ENCODE assay signal across 1 cellular context in genomic region chr5:140362875-140363630, GRCh38.
TF ChIP-seq lines count a peak whose summit lies in the region.

No MANE protein-coding gene starts in this region.

TF ChIP-seq in HepG2, 621 proteins besides CTCF, POLR2A, EP300 and RAD21 (continues in another document):
- TF ChIP-seq KLF16 (CRISPR knock-in tag; IDR thresholded peaks at IDR 0.05) (peak in 1 of 2 experiments; percentile 67; a peak in 1 of 4 replicates), ZNF572 (CRISPR knock-in tag; IDR thresholded peaks at IDR 0.05) (0 out of 2 replicates have a peak, but pooled peaks have one; percentile 60), KAT2B (IDR thresholded peaks at IDR 0.05; ENCODE audit: borderline replicate concordance, low read depth, low read length) (no peak), PRDM10 (CRISPR knock-in tag; IDR thresholded peaks at IDR 0.05; ENCODE audit: low read depth) (no peak), ZNF503 (CRISPR knock-in tag; IDR thresholded peaks at IDR 0.05) (no peak), ATM (IDR thresholded peaks at IDR 0.05; ENCODE audit: borderline replicate concordance) (no peak), ZNF720 (CRISPR knock-in tag; IDR thresholded peaks at IDR 0.05) (no peak), HES4 (CRISPR knock-in tag; IDR thresholded peaks at IDR 0.05; ENCODE audit: borderline replicate concordance) (peak; percentile 57; the same call in 1 of the 2 replicates), HBP1 (CRISPR knock-in tag; IDR thresholded peaks at IDR 0.05; ENCODE audit: low read depth) (no peak), BRD4 (CRISPR knock-in tag; IDR thresholded peaks at IDR 0.05) (no peak), CERS6 (CRISPR knock-in tag; IDR thresholded peaks at IDR 0.05) (no peak), ZNF235 (CRISPR knock-in tag; IDR thresholded peaks at IDR 0.05; ENCODE audit: borderline replicate concordance) (no peak), RORA (CRISPR knock-in tag; IDR thresholded peaks at IDR 0.05) (no peak), SOX5 (CRISPR knock-in tag; IDR thresholded peaks at IDR 0.05; ENCODE audit: borderline replicate concordance) (peak; percentile 40; the same call in 1 of the 2 replicates), MXD1 (CRISPR knock-in tag; IDR thresholded peaks at IDR 0.05) (no peak), REXO4 (CRISPR knock-in tag; IDR thresholded peaks at IDR 0.05; ENCODE audit: borderline replicate concordance) (no peak), SPEN (CRISPR knock-in tag; IDR thresholded peaks at IDR 0.05; ENCODE audit: low read depth) (peak; percentile 75), PTBP1 (IDR thresholded peaks at IDR 0.05; ENCODE audit: low read depth, low read length, poor library complexity, severe bottlenecking) (no peak), ZNF691 (CRISPR knock-in tag; IDR thresholded peaks at IDR 0.05; ENCODE audit: borderline replicate concordance, low read depth) (peak; percentile 27; the same call in 1 of the 2 replicates), SIX1 (CRISPR knock-in tag; IDR thresholded peaks at IDR 0.05; ENCODE audit: borderline replicate concordance) (no peak), ZNF460 (CRISPR knock-in tag; IDR thresholded peaks at IDR 0.05; ENCODE audit: borderline replicate concordance) (no peak; the same call in 1 of the 2 replicates), ETV5 (CRISPR knock-in tag; IDR thresholded peaks at IDR 0.05; ENCODE audit: borderline replicate concordance) (0 out of 2 replicates have a peak, but pooled peaks have one; percentile 19), ZNF263 (CRISPR knock-in tag; IDR thresholded peaks at IDR 0.05) (peak; percentile 63; the same call in 1 of the 2 replicates), NR2F1 (CRISPR knock-in tag; IDR thresholded peaks at IDR 0.05) (peak in 1 of 2 experiments; percentile 47; a peak in 2 of 4 replicates)
- TF ChIP-seq, protein P1, sequence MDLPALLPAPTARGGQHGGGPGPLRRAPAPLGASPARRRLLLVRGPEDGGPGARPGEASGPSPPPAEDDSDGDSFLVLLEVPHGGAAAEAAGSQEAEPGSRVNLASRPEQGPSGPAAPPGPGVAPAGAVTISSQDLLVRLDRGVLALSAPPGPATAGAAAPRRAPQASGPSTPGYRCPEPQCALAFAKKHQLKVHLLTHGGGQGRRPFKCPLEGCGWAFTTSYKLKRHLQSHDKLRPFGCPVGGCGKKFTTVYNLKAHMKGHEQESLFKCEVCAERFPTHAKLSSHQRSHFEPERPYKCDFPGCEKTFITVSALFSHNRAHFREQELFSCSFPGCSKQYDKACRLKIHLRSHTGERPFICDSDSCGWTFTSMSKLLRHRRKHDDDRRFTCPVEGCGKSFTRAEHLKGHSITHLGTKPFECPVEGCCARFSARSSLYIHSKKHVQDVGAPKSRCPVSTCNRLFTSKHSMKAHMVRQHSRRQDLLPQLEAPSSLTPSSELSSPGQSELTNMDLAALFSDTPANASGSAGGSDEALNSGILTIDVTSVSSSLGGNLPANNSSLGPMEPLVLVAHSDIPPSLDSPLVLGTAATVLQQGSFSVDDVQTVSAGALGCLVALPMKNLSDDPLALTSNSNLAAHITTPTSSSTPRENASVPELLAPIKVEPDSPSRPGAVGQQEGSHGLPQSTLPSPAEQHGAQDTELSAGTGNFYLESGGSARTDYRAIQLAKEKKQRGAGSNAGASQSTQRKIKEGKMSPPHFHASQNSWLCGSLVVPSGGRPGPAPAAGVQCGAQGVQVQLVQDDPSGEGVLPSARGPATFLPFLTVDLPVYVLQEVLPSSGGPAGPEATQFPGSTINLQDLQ (CRISPR knock-in tag; IDR thresholded peaks at IDR 0.05), result no peak
- TF ChIP-seq, protein P2, sequence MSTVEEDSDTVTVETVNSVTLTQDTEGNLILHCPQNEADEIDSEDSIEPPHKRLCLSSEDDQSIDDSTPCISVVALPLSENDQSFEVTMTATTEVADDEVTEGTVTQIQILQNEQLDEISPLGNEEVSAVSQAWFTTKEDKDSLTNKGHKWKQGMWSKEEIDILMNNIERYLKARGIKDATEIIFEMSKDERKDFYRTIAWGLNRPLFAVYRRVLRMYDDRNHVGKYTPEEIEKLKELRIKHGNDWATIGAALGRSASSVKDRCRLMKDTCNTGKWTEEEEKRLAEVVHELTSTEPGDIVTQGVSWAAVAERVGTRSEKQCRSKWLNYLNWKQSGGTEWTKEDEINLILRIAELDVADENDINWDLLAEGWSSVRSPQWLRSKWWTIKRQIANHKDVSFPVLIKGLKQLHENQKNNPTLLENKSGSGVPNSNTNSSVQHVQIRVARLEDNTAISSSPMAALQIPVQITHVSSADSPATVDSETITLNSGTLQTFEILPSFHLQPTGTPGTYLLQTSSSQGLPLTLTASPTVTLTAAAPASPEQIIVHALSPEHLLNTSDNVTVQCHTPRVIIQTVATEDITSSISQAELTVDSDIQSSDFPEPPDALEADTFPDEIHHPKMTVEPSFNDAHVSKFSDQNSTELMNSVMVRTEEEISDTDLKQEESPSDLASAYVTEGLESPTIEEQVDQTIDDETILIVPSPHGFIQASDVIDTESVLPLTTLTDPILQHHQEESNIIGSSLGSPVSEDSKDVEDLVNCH (CRISPR knock-in tag; IDR thresholded peaks at IDR 0.05), result no peak
- TF ChIP-seq, protein P3, sequence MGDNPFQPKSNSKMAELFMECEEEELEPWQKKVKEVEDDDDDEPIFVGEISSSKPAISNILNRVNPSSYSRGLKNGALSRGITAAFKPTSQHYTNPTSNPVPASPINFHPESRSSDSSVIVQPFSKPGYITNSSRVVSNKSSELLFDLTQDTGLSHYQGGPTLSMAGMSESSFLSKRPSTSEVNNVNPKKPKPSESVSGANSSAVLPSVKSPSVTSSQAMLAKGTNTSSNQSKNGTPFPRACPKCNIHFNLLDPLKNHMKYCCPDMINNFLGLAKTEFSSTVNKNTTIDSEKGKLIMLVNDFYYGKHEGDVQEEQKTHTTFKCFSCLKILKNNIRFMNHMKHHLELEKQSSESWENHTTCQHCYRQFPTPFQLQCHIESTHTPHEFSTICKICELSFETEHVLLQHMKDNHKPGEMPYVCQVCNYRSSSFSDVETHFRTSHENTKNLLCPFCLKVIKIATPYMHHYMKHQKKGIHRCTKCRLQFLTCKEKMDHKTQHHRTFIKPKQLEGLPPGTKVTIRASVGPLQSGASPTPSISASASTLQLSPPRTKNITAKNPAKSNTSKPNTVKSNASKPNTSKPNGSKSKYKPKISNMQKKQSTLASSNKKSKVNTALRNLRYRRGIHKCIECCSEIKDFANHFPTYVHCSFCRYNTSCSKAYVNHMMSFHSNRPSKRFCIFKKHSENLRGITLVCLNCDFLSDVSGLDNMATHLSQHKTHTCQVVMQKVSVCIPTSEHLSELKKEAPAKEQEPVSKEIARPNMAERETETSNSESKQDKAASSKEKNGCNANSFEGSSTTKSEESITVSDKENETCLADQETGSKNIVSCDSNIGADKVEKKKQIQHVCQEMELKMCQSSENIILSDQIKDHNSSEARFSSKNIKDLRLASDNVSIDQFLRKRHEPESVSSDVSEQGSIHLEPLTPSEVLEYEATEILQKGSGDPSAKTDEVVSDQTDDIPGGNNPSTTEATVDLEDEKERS (CRISPR knock-in tag; IDR thresholded peaks at IDR 0.05), result no peak
- TF ChIP-seq, protein P4, sequence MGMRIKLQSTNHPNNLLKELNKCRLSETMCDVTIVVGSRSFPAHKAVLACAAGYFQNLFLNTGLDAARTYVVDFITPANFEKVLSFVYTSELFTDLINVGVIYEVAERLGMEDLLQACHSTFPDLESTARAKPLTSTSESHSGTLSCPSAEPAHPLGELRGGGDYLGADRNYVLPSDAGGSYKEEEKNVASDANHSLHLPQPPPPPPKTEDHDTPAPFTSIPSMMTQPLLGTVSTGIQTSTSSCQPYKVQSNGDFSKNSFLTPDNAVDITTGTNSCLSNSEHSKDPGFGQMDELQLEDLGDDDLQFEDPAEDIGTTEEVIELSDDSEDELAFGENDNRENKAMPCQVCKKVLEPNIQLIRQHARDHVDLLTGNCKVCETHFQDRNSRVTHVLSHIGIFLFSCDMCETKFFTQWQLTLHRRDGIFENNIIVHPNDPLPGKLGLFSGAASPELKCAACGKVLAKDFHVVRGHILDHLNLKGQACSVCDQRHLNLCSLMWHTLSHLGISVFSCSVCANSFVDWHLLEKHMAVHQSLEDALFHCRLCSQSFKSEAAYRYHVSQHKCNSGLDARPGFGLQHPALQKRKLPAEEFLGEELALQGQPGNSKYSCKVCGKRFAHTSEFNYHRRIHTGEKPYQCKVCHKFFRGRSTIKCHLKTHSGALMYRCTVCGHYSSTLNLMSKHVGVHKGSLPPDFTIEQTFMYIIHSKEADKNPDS (CRISPR knock-in tag; IDR thresholded peaks at IDR 0.05), result no peak
